Comparison of ENCODE assay signal across 27 cellular contexts in the genomic region with DNA sequence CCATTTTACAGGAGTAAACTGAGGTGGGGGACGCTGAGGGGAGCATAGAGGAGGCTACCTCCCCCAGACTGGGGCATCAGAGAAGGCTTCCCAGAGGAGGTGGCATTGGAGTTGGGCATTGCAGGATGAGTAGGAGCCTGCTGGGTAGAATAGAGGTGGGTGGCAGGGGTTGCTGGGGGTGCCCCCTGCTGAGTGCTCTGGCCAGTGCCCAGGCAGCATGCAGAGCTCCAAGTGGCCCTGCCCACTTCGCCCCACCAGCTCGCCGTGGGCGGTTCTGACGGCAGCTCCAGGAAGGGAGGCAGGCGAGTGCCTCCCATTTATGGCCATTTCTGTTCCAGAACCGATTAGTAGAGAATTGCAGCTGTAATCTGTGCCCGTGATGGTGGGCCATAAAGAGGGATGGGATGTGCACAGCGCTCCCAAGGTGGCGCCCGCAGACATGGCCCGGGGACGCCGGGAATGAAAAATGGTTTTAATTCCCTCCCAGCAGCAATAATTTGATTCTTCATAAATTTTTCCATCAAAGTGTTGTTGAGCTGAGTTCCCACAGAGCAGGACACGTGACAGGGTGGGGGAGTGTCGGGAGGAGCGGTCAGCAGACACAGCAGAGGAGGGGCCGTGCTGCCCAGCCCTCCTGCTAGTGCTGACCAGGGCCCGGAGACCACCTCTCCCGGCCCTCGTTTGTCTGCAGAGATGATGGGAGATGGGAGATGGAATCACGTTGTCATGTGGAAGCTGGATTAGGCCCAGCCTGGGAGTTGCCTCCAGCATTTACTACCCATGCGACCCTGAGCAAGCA.
A peak's percentile ranks its signal among the peaks of the same experiment; 100 is the strongest.
DNase-seq lines count a peak whose midpoint lies in the region; ATAC-seq, FAIRE-seq and TF ChIP-seq lines count a peak whose summit lies in the region.
"Had no signal": no experiment of that assay in that cellular context is flagged by ENCODE, and none has a peak within 500 bp of the region (broad histone marks: within the 10 kb centered on the region; RNA-seq: fewer than 3 reads in every experiment).

No MANE protein-coding gene starts in this region.

- peaks cover 47% of the 10 kb centered on the region for H4K20me1 ChIP-seq in neural progenitor cell (ENCODE audit: low read depth)

- H3K4me2 ChIP-seq in A549 (no peak overlapping the region), neural progenitor cell (no peak overlapping the region)

- TF ChIP-seq POLR2A in A549 (IDR thresholded peaks at IDR 0.05; ENCODE audit: low read length), result no peak

- TF ChIP-seq CTCF in A549 (IDR thresholded peaks at IDR 0.05) (no peak), neural progenitor cell (IDR thresholded peaks at IDR 0.05) (peak; percentile 2)

- H3K9me3 ChIP-seq in A549, result no peaks in the 10 kb centered on the region
- no peaks in the 10 kb centered on the region for H3K9me3 ChIP-seq in neural progenitor cell (ENCODE audit: low read depth)
- H3K9me3 ChIP-seq: Caco-2, HAP-1 had no signal

- H3K27me3 Mint-ChIP-seq in neural progenitor cell (ENCODE audit: insufficient read depth, low read depth), result peaks cover 32% of the 10 kb centered on the region

- H3K27ac Mint-ChIP-seq in neural progenitor cell, result no peak overlapping the region
- H3K27ac Mint-ChIP-seq: B cell; CD8-positive, alpha-beta T cell; IgD-negative memory B cell had no signal

- 77% methylated on average over 24 of the region's 24 CpGs for WGBS in A549 (ENCODE audit: missing lambda C conversion rate)

- FAIRE-seq in A549 (lab: Jason Lieb, UNC), result no peak
- FAIRE-seq: GM19239 had no signal

- CTCF ChIA-PET in A549 (lab: Yijun Ruan, JAX), result interaction anchor here (0.8 to 4.4 kb wide), 27 partner anchors 10 to 188 kb away, joined by 3 to 102 read pairs (median 8); a partner anchor contains a TSS

- no peaks in the 10 kb centered on the region for H3F3A ChIP-seq in neural progenitor cell (ENCODE audit: low read depth)

- no peaks in the 10 kb centered on the region for H3K36me3 ChIP-seq in neural progenitor cell
- H3K36me3 ChIP-seq: HAP-1 had no signal

- POLR2A ChIA-PET in A549 (lab: Yijun Ruan, JAX), result no interaction called here

- H3K4me3 ChIP-seq in A549 (no peak overlapping the region), neural progenitor cell (no peak overlapping the region)
- H3K4me3 ChIP-seq: GM23248, HAP-1 had no signal

- TF ChIP-seq RAD21 in A549 (conservative IDR thresholded peaks at IDR 0.05 in 1 of 2, IDR thresholded peaks at IDR 0.05 in 1 of 2), result no peak

- no peak overlapping the region for H3K9ac ChIP-seq in neural progenitor cell
- H3K9ac ChIP-seq: GM23248 had no signal

- H3K4me1 ChIP-seq in A549 (no peaks in the 10 kb centered on the region), neural progenitor cell (no peaks in the 10 kb centered on the region)
- H3K4me1 ChIP-seq: Caco-2, HAP-1 had no signal

- no peaks in the 10 kb centered on the region for H3K36me3 Mint-ChIP-seq in neural progenitor cell
- H3K36me3 Mint-ChIP-seq: CD8-positive, alpha-beta T cell; IgD-negative memory B cell had no signal

- no peak for DNase-seq in A549 (ENCODE audit: low read depth in 1 of 2, low spot score in 1 of 2)
- peak; percentile 68 for DNase-seq in Daoy (ENCODE audit: low read depth)
- no peak for DNase-seq in neural progenitor cell (ENCODE audit: low spot score)
- no peak for DNase-seq in DMS 273 (lab: John Stamatoyannopoulos, UW; ENCODE audit: unreplicated experiment)
- DNase-seq in DMS79 treated with DMSO at 0.1 percent for 48 hours (lab: John Stamatoyannopoulos, UW), result no peak
- DNase-seq: Caco-2; CD8-positive, alpha-beta T cell; DND-41; GM23248; Karpas-422; NCI-H1092 treated with DMSO at 0.1 percent for 48 hours; NCI-H1436; NCI-H187; NCI-H2081 treated with DMSO at 0.1 percent for 48 hours; NCI-H2171; NCI-H446; NCI-H524 treated with DMSO at 0.1 percent for 48 hours; NCI-H774; NK-92 treated with Interleukin-12 subunit alpha and Interleukin-12 subunit beta, amount 100 ng/mL, for 24 hours; PC-3 had no signal

- H3K4me1 Mint-ChIP-seq in neural progenitor cell, result peaks cover 30% of the 10 kb centered on the region
- H3K4me1 Mint-ChIP-seq: B cell, IgD-negative memory B cell had no signal

- peaks cover 84% of the 10 kb centered on the region for H3K27me3 ChIP-seq in neural progenitor cell

- ATAC-seq in A549 (no peak), SK-N-SH treated with all-trans-retinoic acid at 6 μM for 48 hours (0 out of 3 replicates have a peak, but pooled peaks have one; percentile 11), HG02885 (IDR thresholded peaks at IDR 0.05; ENCODE audit: poor library complexity, unreplicated experiment) (no peak)
- ATAC-seq: CD8-positive, alpha-beta T cell; PC-3 had no signal

- H3K79me2 ChIP-seq in neural progenitor cell (ENCODE audit: low read depth), result no peaks in the 10 kb centered on the region

- no peaks in the 10 kb centered on the region for H3K9me3 Mint-ChIP-seq in neural progenitor cell
- H3K9me3 Mint-ChIP-seq: CD8-positive, alpha-beta T cell had no signal

- H3K4me3 Mint-ChIP-seq in neural progenitor cell, result no peak overlapping the region
- H3K4me3 Mint-ChIP-seq: B cell; CD8-positive, alpha-beta T cell; IgD-negative memory B cell had no signal

- H2AFZ ChIP-seq in neural progenitor cell (replicated peaks), result no peak overlapping the region
- H2AFZ ChIP-seq: GM23248 had no signal

- H3K27ac ChIP-seq in A549 (no peak overlapping the region), neural progenitor cell (no peak overlapping the region)
- H3K27ac ChIP-seq: C4-2B, GM23248 had no signal

- no peak for TF ChIP-seq EP300 in A549 (IDR thresholded peaks at IDR 0.05)

TF ChIP-seq in A549, 52 proteins besides CTCF, POLR2A, EP300 and RAD21:
- no peak for TF ChIP-seq RCOR1 (IDR thresholded peaks at IDR 0.05; ENCODE audit: low read depth, low read length)
- peak; percentile 40 for TF ChIP-seq ZFP36 (IDR thresholded peaks at IDR 0.05; ENCODE audit: borderline replicate concordance, partially characterized antibody)
- TF ChIP-seq HOXB13 (CRISPR knock-in tag; IDR thresholded peaks at IDR 0.05; ENCODE audit: low read depth), result no peak
- no peak for TF ChIP-seq ZSCAN20 (CRISPR knock-in tag; IDR thresholded peaks at IDR 0.05)
- TF ChIP-seq GATA3 (IDR thresholded peaks at IDR 0.05; ENCODE audit: borderline replicate concordance), result no peak

TF ChIP-seq in SK-N-SH treated with all-trans-retinoic acid at 6 μM for 48 hours, 23 proteins besides CTCF, POLR2A, EP300 and RAD21:
- TF ChIP-seq ZFP3 (CRISPR knock-in tag; IDR thresholded peaks at IDR 0.05) (peak; percentile 99), ARNTL (CRISPR knock-in tag; IDR thresholded peaks at IDR 0.05; ENCODE audit: borderline replicate concordance, low read depth) (no peak)
TF ChIP-seq in SK-N-SH treated with all-trans-retinoic acid at 6 μM for 48 hours: peak in this region for 1.
